7 cellular contexts compared by ENCODE assay signal in genomic region chr21:26715878-26716506, GRCh38.
DNase-seq lines count a peak whose midpoint lies in the region; ATAC-seq and TF ChIP-seq lines count a peak whose summit lies in the region.

No MANE protein-coding gene starts in this region.

- DNase-seq in GM04504 (ENCODE audit: low read depth) (peak; percentile 16), OCI-M1 (lab: John Stamatoyannopoulos, UW) (peak; percentile 42), choroid plexus epithelial cell (ENCODE audit: low read depth) (peak; percentile 75), left kidney (ENCODE audit: low read depth, low spot score) (peak; percentile 80), substantia nigra (lab: John Stamatoyannopoulos, UW) (peak in 37 of 49 donors; percentile 2 to 64 (median 23)), NK-92 (lab: John Stamatoyannopoulos, UW; ENCODE audit: unreplicated experiment) (no peak)

- peak; percentile 91 for TF ChIP-seq CTCF in choroid plexus epithelial cell (conservative IDR thresholded peaks at IDR 0.05; ENCODE audit: low read depth, low read length)

- no peak overlapping the region for H3K4me3 ChIP-seq in choroid plexus epithelial cell (ENCODE audit: low read depth, low read length)

- H3K27ac ChIP-seq in substantia nigra (ENCODE audit: low read depth, low read length, poor library complexity, severe bottlenecking), result no peak overlapping the region

- ATAC-seq in HG02759 (IDR thresholded peaks at IDR 0.05; ENCODE audit: unreplicated experiment), result peak; percentile 73
